Comparison of ENCODE assay signal across 15 cellular contexts in the genomic region with DNA sequence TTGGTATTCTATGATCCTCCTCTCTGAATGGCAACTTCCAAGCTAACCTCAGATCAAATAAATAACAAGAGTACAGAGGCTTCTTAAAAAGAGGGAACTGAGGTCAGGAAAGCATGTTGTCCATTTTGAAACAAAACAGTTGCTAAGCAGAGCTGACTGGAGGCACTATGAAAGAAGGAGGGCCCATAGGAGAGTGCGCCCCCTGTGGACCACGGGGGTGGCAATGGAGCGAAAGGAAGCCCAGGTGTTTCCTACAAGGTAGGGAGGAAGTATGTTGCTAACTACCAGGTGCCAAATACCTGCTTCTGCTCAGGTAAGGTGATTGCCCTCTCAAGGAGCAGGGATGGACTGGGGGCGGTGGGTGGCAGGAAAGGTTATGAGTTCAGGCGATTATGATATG.
DNase-seq lines count a peak whose midpoint lies in the region; ATAC-seq and TF ChIP-seq lines count a peak whose summit lies in the region.
"Had no signal": no experiment of that assay in that cellular context is flagged by ENCODE, and none has a peak within 500 bp of the region (broad histone marks: within the 10 kb centered on the region; RNA-seq: fewer than 3 reads in every experiment).

No MANE protein-coding gene starts in this region.

- no peak overlapping the region for H3K4me3 Mint-ChIP-seq in memory B cell
- H3K4me3 Mint-ChIP-seq: HFFc6 had no signal

- peak overlapping the region; percentile 46 for H3K27ac Mint-ChIP-seq in memory B cell
- H3K27ac Mint-ChIP-seq: HFFc6 had no signal

- H3K36me3 Mint-ChIP-seq in memory B cell: no peaks in the 10 kb centered on the region

- DNase-seq in NCI-H146 (lab: John Stamatoyannopoulos, UW) (peak; percentile 19), NCI-H146 treated with DMSO at 0.1 percent for 48 hours (lab: John Stamatoyannopoulos, UW; ENCODE audit: unreplicated experiment) (no peak), OCI-M1 (lab: John Stamatoyannopoulos, UW) (peak; percentile 19), memory B cell (ENCODE audit: low spot score in 2 of 2) (peak in 1 of 2 donors; percentile 42), kidney glomerular epithelial cell (lab: John Stamatoyannopoulos, UW) (no peak), T-helper 9 cell (no peak)
- DNase-seq: activated CD4-positive, alpha-beta T cell treated with anti-CD3 and anti-CD28 coated beads for 1 hour; activated effector memory CD4-positive, alpha-beta T cell treated with anti-CD3 and anti-CD28 coated beads, Interleukin-2, amount 50 U/mL, for 16 hours; HFFc6; NK-92 treated with Interleukin-12 subunit alpha and Interleukin-12 subunit beta, amount 100 ng/mL, for 24 hours; stimulated activated CD4-positive, alpha-beta T cell treated with anti-CD3 and anti-CD28 coated beads, Interleukin-12 subunit alpha, Interleukin-12 subunit beta, amount 100 ng/mL, for 4 hours had no signal

- no peaks in the 10 kb centered on the region for H3K27me3 Mint-ChIP-seq in memory B cell

- peak; percentile 88 for ATAC-seq in memory B cell (ENCODE audit: low read depth)
- ATAC-seq in HG03354 (IDR thresholded peaks at IDR 0.05; ENCODE audit: poor library complexity, severe bottlenecking, unreplicated experiment): no peak
- ATAC-seq: A549 had no signal

- peak; percentile 52; the same call in 1 of the 2 replicates for TF ChIP-seq CTCF in GM12875 (IDR thresholded peaks at IDR 0.05; ENCODE audit: borderline replicate concordance, insufficient read depth, low read depth, low read length)

- H3K9me3 Mint-ChIP-seq in memory B cell: peaks cover 9% of the 10 kb centered on the region

- H3K4me3 ChIP-seq in GM12875 (ENCODE audit: low read depth, low read length): no peak overlapping the region
- H3K4me3 ChIP-seq: A549, lung had no signal

- H3K4me1 Mint-ChIP-seq in memory B cell: peaks cover 11% of the 10 kb centered on the region

Comparison
In these comparisons a context has a peak if more than half of its experiments do, and no peak if none do; other contexts are left out.
1. DNase-seq: peak in NCI-H146 (single experiment) and OCI-M1 (single experiment); none in NCI-H146 treated with DMSO at 0.1 percent for 48 hours (single experiment), kidney glomerular epithelial cell (single experiment) and T-helper 9 cell (single experiment).